Comparison of ENCODE assay signal across 12 cellular contexts in the genomic region with DNA sequence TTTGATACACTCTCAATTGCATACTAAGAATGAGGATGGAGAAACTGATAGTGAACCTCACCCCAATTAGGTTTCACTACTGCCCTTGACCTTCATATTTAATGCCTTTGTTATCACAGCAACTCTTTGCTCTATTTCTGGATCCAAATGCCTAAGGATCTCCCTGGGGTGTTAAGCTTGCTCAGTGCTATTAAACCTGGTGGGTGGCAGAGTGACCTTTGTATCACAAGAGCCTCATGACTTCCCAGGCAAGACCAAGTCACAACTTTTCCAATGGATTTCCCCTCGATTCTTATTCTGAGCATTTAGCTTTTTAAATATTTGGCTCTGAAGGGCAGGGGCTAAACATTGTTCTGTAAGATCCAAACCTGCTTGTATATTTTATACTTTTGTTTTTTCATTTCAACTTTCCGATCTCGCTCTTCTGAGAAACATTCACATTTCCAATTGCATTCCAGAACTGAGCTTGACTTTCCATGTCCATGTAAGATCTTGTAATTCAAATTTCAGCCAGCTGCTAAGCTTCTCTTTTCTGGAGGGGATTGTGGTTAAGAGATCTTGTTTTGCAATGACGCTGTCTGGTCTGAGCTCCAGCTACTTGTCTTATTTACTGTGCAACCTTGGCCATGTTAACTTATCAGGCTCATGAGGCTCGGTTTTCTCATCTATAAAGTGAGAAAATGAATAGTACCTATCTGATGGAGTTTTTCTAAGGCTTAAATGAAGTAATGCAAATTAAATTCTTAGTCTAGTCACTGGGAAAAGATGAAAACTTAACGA. TPM values are rescaled to one million over a fixed set of nuclear protein-coding genes. Genes with fewer than 3 reads are reported as not detected.
A peak's percentile ranks its signal among the peaks of the same experiment; 100 is the strongest.
DNase-seq lines count a peak whose midpoint lies in the region; ATAC-seq and TF ChIP-seq lines count a peak whose summit lies in the region.
"Had no signal": no experiment of that assay in that cellular context is flagged by ENCODE, and none has a peak within 500 bp of the region (broad histone marks: within the 10 kb centered on the region; RNA-seq: fewer than 3 reads in every experiment).

No MANE protein-coding gene starts in this region.

- no peak overlapping the region for H3K4me3 ChIP-seq in left ventricle myocardium inferior
- H3K4me3 ChIP-seq in brain microvascular endothelial cell (ENCODE audit: low read depth, low read length): no peak overlapping the region

- ATAC-seq in GM21576 (IDR thresholded peaks at IDR 0.05; ENCODE audit: unreplicated experiment): peak; percentile 65

- in situ Hi-C loops in brain microvascular endothelial cell (cut with HindIII; ENCODE audit: low pct_ligation_motif_present, low sequenced_read_pairs): no loop called here

- intact Hi-C loops in left ventricle myocardium inferior (cut with micrococcal nuclease): no loop called here

- TF ChIP-seq CTCF in left ventricle myocardium inferior (IDR thresholded peaks at IDR 0.05; ENCODE audit: borderline replicate concordance): no peak
- TF ChIP-seq CTCF in brain microvascular endothelial cell (IDR thresholded peaks at IDR 0.05; ENCODE audit: low read depth, low read length, missing control alignments): no peak

- peaks cover 40% of the 10 kb centered on the region for H3K4me1 ChIP-seq in left ventricle myocardium inferior

- H3K27ac ChIP-seq in left ventricle myocardium inferior (replicated peaks) (peak overlapping the region; percentile 68), caudate nucleus (ENCODE audit: low read depth, low read length) (no peak overlapping the region), brain microvascular endothelial cell (no peak overlapping the region)

- peak; percentile 85 for DNase-seq in CD1c-positive myeloid dendritic cell (ENCODE audit: extremely low spot score)
- peak; percentile 87 for DNase-seq in NOMO-1 treated with DMSO at 0.1 percent for 48 hours (lab: John Stamatoyannopoulos, UW; ENCODE audit: unreplicated experiment)
- DNase-seq in left ventricle myocardium inferior: no peak
- DNase-seq in caudate nucleus (lab: John Stamatoyannopoulos, UW): no peak
- no peak for DNase-seq in kidney glomerular epithelial cell (lab: John Stamatoyannopoulos, UW)
- DNase-seq in activated effector memory CD4-positive, alpha-beta T cell treated with Interleukin-2 at 50 U/mL for 16 hours: no peak
- DNase-seq in brain microvascular endothelial cell: no peak
- DNase-seq: DMS153; effector CD8-positive, alpha-beta T cell; mammary epithelial cell; stimulated activated CD4-positive, alpha-beta T cell treated with anti-CD3 and anti-CD28 coated beads, Interleukin-4, amount 100 ng/mL, for 24 hours had no signal

- no peaks in the 10 kb centered on the region for H3K9me3 ChIP-seq in left ventricle myocardium inferior (replicated peaks)

- H3K36me3 ChIP-seq in left ventricle myocardium inferior: no peaks in the 10 kb centered on the region
- no peaks in the 10 kb centered on the region for H3K36me3 ChIP-seq in brain microvascular endothelial cell (replicated peaks)

- no peaks in the 10 kb centered on the region for H3K27me3 ChIP-seq in left ventricle myocardium inferior (ENCODE audit: low read depth)
- no peaks in the 10 kb centered on the region for H3K27me3 ChIP-seq in brain microvascular endothelial cell (replicated peaks)

RNA-seq across cellular contexts. Expression of a gene that starts 6.4 kb away (rescaled TPM):
- 1.6 TPM for total RNA-seq in left ventricle myocardium inferior

Comparison
In these comparisons a context has a peak if more than half of its experiments do, and no peak if none do; other contexts are left out.
1. DNase-seq: peak in CD1c-positive myeloid dendritic cell (single experiment) and NOMO-1 treated with DMSO at 0.1 percent for 48 hours (single experiment); none in left ventricle myocardium inferior (single experiment), caudate nucleus (0 of 61), kidney glomerular epithelial cell (single experiment), activated effector memory CD4-positive, alpha-beta T cell treated with Interleukin-2 at 50 U/mL for 16 hours (single experiment) and brain microvascular endothelial cell (single experiment).